8 cellular contexts compared by ENCODE assay signal in the genomic region with DNA sequence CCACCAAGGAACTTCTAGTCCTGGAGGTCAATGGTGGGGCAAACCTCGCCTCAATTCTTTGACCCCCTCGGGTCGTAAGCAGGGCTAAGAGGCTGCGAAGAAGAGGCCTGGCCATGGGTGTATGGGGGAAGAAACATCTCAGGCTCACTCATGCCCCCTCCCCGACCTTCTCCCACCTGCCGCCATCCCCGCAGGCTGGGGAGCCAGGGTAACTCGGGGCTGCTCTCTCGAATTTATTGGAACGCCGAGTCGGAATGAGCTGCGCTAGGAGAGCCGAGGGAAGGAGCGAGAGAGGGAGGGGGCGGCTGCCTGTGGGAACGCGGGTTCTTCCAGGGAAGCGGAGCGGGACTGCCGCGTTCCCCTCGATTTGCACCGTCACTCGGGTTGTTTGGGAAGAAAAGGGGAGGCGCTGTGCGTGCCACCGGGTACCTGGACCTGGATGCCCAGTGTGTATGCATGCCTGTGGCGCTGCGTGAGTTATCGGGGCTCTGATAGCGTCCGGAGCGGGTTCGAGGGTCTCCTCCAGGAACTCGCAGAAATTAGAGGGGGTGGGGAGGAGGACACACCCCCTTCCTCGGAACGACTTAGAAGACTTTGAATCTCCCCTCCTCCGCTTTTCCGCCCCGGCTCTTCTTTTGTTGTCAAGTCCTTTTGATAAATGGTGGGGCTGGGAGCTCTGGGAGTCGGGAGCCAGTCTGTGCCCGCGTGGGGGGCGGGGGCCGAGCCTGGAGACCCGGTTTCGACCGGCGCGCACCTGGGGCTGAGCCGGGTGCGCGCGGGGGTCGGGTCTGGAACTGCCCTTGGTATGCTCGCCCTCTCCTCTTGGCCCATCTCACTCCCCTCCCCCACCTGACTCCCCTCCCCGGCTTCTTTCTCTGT. TPM values are rescaled to one million over a fixed set of nuclear protein-coding genes. Genes with fewer than 3 reads are reported as not detected.
DNase-seq lines count a peak whose midpoint lies in the region; ATAC-seq, FAIRE-seq and TF ChIP-seq lines count a peak whose summit lies in the region.

No MANE protein-coding gene starts in this region.

- H3K9me3 ChIP-seq in stomach smooth muscle (ENCODE audit: control insufficient read depth in 2 of 2, low read length in 2 of 2): peaks cover 0 to 3% of the 10 kb centered on the region in 2 donors

- no peaks in the 10 kb centered on the region for H3K27me3 Mint-ChIP-seq in MCF 10A (ENCODE audit: insufficient read depth, unreplicated experiment)

- no peaks in the 10 kb centered on the region for H3K9me3 Mint-ChIP-seq in MCF 10A (ENCODE audit: unreplicated experiment)

- H3K27me3 ChIP-seq in stomach smooth muscle (ENCODE audit: control insufficient read depth in 1 of 2, insufficient read depth in 2 of 2, low read length in 2 of 2): peaks cover 0 to 2% of the 10 kb centered on the region in 2 donors

- peak overlapping the region; percentile 94 to 96 for H3K4me3 ChIP-seq in stomach smooth muscle (ENCODE audit: low read length in 2 of 2)

- DNase-seq in NOMO-1 (lab: John Stamatoyannopoulos, UW; ENCODE audit: unreplicated experiment in 2 of 2): peak; percentile 18 to 52
- no peak for DNase-seq in NOMO-1 treated with DMSO at 0.1 percent for 48 hours (lab: John Stamatoyannopoulos, UW; ENCODE audit: unreplicated experiment)
- peak; percentile 28 for DNase-seq in NCI-H2171 (lab: John Stamatoyannopoulos, UW)
- peak; percentile 18 for DNase-seq in MCF 10A (ENCODE audit: unreplicated experiment)
- DNase-seq in left kidney (ENCODE audit: low read depth, low spot score): peak; percentile 98
- DNase-seq in HTR-8/SVneo (ENCODE audit: insufficient read length, low spot score): no peak

- peak overlapping the region; percentile 80 for H3K4me3 Mint-ChIP-seq in MCF 10A (ENCODE audit: unreplicated experiment)

- H3K27ac ChIP-seq in stomach smooth muscle (ENCODE audit: low read length): peak overlapping the region; percentile 88

- FAIRE-seq in HTR-8/SVneo (lab: Jason Lieb, UNC): no peak

- CTCF ChIA-PET in MCF 10A (lab: Yijun Ruan, JAX): interaction anchor here (0.6 to 1.4 kb wide), 3 partner anchors 25 to 285 kb away, joined by 3 to 5 read pairs (median 3); no protein-coding TSS in a partner anchor

- ATAC-seq in HG02610 (IDR thresholded peaks at IDR 0.05; ENCODE audit: unreplicated experiment): no peak

- peak overlapping the region; percentile 80 to 90 for H3K9ac ChIP-seq in stomach smooth muscle (ENCODE audit: low read length in 2 of 2)

- H3K27ac Mint-ChIP-seq in MCF 10A (ENCODE audit: low read depth, unreplicated experiment): peak overlapping the region; percentile 49

- no peaks in the 10 kb centered on the region for H3K36me3 ChIP-seq in stomach smooth muscle (ENCODE audit: control insufficient read depth in 2 of 2, insufficient read depth in 2 of 2, low read length in 2 of 2)

- POLR2A ChIA-PET in MCF 10A (lab: Yijun Ruan, JAX): interaction anchor here (0.6 to 4.4 kb wide), 7 partner anchors 26 to 1619 kb away, joined by 3 to 54 read pairs (median 4); a partner anchor contains a TSS

- TF ChIP-seq CTCF in MCF 10A (IDR thresholded peaks at IDR 0.05; ENCODE audit: unreplicated experiment): no peak

- intact Hi-C loops in MCF 10A (cut with micrococcal nuclease): loop anchor here (2.0 to 10.0 kb wide), 7 partner anchors 131 to 1709 kb away; no protein-coding TSS in a partner anchor

- BruUV-seq in MCF 10A (replicated peaks; lab: Mats Ljungman, UMichigan): no TSS peak

- peaks cover 5% of the 10 kb centered on the region for H3K4me1 Mint-ChIP-seq in MCF 10A (ENCODE audit: insufficient read depth, unreplicated experiment)

- peaks cover 42% of the 10 kb centered on the region for H3K4me1 ChIP-seq in stomach smooth muscle (ENCODE audit: control insufficient read depth, insufficient read depth, low read length)

- peaks cover 8% of the 10 kb centered on the region for H3K36me3 Mint-ChIP-seq in MCF 10A (ENCODE audit: insufficient read depth, unreplicated experiment)

RNA-seq across cellular contexts. Expression of a gene that starts 1.8 kb away (rescaled TPM):
- total RNA-seq in MCF 10A (2022): 7.3 and 8.1 TPM in 2 replicates

RNA-seq across cellular contexts. Expression of a gene that starts 28.0 kb away (rescaled TPM):
- total RNA-seq in MCF 10A (2022): not detected in 2 replicates

Comparison
In these comparisons a context has a peak if more than half of its experiments do, and no peak if none do; other contexts are left out.
1. DNase-seq: peak in NOMO-1 (2 of 2), NCI-H2171 (single experiment), MCF 10A (single experiment) and left kidney (single experiment); none in NOMO-1 treated with DMSO at 0.1 percent for 48 hours (single experiment) and HTR-8/SVneo (single experiment).